In genomic region chr6:130694617-130695016, GRCh38 we compare ENCODE assay signal across 18 cellular contexts.
A peak's percentile ranks its signal among the peaks of the same experiment; 100 is the strongest.
DNase-seq lines count a peak whose midpoint lies in the region; ATAC-seq lines count a peak whose summit lies in the region.
"Had no signal": no experiment of that assay in that cellular context is flagged by ENCODE, and none has a peak within 500 bp of the region (broad histone marks: within the 10 kb centered on the region; RNA-seq: fewer than 3 reads in every experiment).

No MANE protein-coding gene starts in this region.

- peak; percentile 35 for ATAC-seq in sciatic nerve
- no peak for ATAC-seq in GM21786 (IDR thresholded peaks at IDR 0.05; ENCODE audit: unreplicated experiment)
- ATAC-seq: CD8-positive, alpha-beta T cell; HCT116 had no signal

- intact Hi-C loops in sciatic nerve (cut with DNase I): no loop called here

- peak; percentile 26 for DNase-seq in EH (ENCODE audit: low read depth)
- peak; percentile 60 for DNase-seq in RPMI7951 (ENCODE audit: low read depth)
- peak; percentile 23 for DNase-seq in fibroblast of gingiva (ENCODE audit: low read depth)
- DNase-seq in sciatic nerve (ENCODE audit: low spot score): no peak
- no peak for DNase-seq in T1000 (lab: John Stamatoyannopoulos, UW)
- no peak for DNase-seq in GM19240 (ENCODE audit: insufficient read length, low spot score)
- no peak for DNase-seq in activated naive CD4-positive, alpha-beta T cell treated with anti-CD3 and anti-CD28 coated beads, Interleukin-2, amount 50 U/mL, for 16 hours
- DNase-seq: Calu3; CD8-positive, alpha-beta T cell; EL; Kasumi-1; MM.1S; NCI-H1092 treated with DMSO at 0.1 percent for 48 hours; NCI-H2081 treated with DMSO at 0.1 percent for 48 hours; NCI-H510A treated with DMSO at 0.1 percent for 48 hours; SHP77 had no signal

Comparison
In these comparisons a context has a peak if more than half of its experiments do, and no peak if none do; other contexts are left out.
1. DNase-seq: peak in EH (single experiment), RPMI7951 (single experiment) and fibroblast of gingiva (single experiment); none in sciatic nerve (single experiment), T1000 (single experiment), GM19240 (single experiment) and activated naive CD4-positive, alpha-beta T cell treated with anti-CD3 and anti-CD28 coated beads, Interleukin-2, amount 50 U/mL, for 16 hours (single experiment).